9 cellular contexts compared by ENCODE assay signal in the genomic region with DNA sequence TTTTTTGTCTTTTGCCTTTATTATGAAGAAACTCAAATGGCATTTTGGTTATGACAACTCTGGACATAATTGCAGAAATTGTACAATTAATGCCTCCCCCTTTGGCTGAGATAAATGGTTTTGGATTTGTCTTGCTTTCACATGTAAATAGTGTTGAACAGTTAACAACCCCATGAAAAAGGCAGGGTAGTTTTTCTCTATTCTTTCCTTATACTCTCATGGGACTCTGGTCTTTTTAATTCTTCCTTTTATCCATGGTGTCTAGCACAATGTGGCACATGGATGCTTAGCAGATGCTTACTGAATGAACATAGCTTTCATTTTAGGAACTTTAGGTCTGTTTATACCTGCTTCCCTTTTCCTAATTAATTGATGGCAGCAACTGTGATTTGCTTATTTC.
A peak's percentile ranks its signal among the peaks of the same experiment; 100 is the strongest.
DNase-seq lines count a peak whose midpoint lies in the region; ATAC-seq, FAIRE-seq and TF ChIP-seq lines count a peak whose summit lies in the region.
"Had no signal": no experiment of that assay in that cellular context is flagged by ENCODE, and none has a peak within 500 bp of the region (broad histone marks: within the 10 kb centered on the region; RNA-seq: fewer than 3 reads in every experiment).

No MANE protein-coding gene starts in this region.

- no peaks in the 10 kb centered on the region for H3K9me3 ChIP-seq in CD4-positive, alpha-beta T cell (ENCODE audit: control insufficient read depth, low read length)
- H3K9me3 ChIP-seq in colonic mucosa = no peaks in the 10 kb centered on the region

- peaks cover 85% of the 10 kb centered on the region for H3K4me1 Mint-ChIP-seq in CD4-positive, alpha-beta T cell (ENCODE audit: low read depth)

- no peak for TF ChIP-seq POLR2A in GM12892 (IDR thresholded peaks at IDR 0.05; ENCODE audit: low read depth, low read length)

- POLR2A ChIA-PET in CD4-positive, alpha-beta T cell (lab: Charles Lee) = interaction anchor here (1.1 kb wide), 1 partner anchor 75 kb away, joined by 7 read pairs; no protein-coding TSS in a partner anchor

- H3K9me3 Mint-ChIP-seq in CD4-positive, alpha-beta T cell = no peaks in the 10 kb centered on the region
- H3K9me3 Mint-ChIP-seq: activated T-cell treated with anti-CD3 and anti-CD28 coated beads, Interleukin-2, amount 50 U/mL, for 4 hours had no signal

- H3K4me3 Mint-ChIP-seq in CD4-positive, alpha-beta T cell = no peak overlapping the region
- H3K4me3 Mint-ChIP-seq: activated T-cell treated with anti-CD3 and anti-CD28 coated beads, Interleukin-2, amount 50 U/mL, for 4 hours had no signal

- H3K9ac ChIP-seq in colonic mucosa (ENCODE audit: low read depth in 2 of 2, low read length in 2 of 2) = no peak overlapping the region

- no peak for TF ChIP-seq CTCF in CD4-positive, alpha-beta T cell (IDR thresholded peaks at IDR 0.05)
- TF ChIP-seq CTCF in colonic mucosa (IDR thresholded peaks at IDR 0.05) = no peak

- CTCF ChIA-PET in CD4-positive, alpha-beta T cell (lab: Charles Lee) = no interaction called here

- H3K36me3 ChIP-seq in colonic mucosa = no peaks in the 10 kb centered on the region

- H3K4me3 ChIP-seq in colonic mucosa = no peak overlapping the region

- no peaks in the 10 kb centered on the region for H3K27me3 ChIP-seq in CD4-positive, alpha-beta T cell (ENCODE audit: control insufficient read depth, insufficient read depth, low read length)
- no peaks in the 10 kb centered on the region for H3K27me3 ChIP-seq in colonic mucosa

- H3K27me3 Mint-ChIP-seq in CD4-positive, alpha-beta T cell = no peaks in the 10 kb centered on the region

- peak overlapping the region; percentile 66 for H3K27ac Mint-ChIP-seq in CD4-positive, alpha-beta T cell

- peaks cover 7% of the 10 kb centered on the region for H3K36me3 Mint-ChIP-seq in CD4-positive, alpha-beta T cell (ENCODE audit: low read depth)

- ATAC-seq in CD4-positive, alpha-beta T cell (ENCODE audit: poor library complexity) = no peak

- FAIRE-seq in GM12892 (lab: Jason Lieb, UNC) = no peak

- H3K4me1 ChIP-seq in colonic mucosa = peaks cover 11% of the 10 kb centered on the region

- intact Hi-C loops in CD4-positive, alpha-beta T cell (cut with DNase I, micrococcal nuclease) = no loop called here
- intact Hi-C loops in colonic mucosa (cut with DNase I) = loop anchor here (10.0 kb wide), 1 partner anchor 72 kb away; the partner anchor contains the start of gene NCOA3

- no peak overlapping the region for H3K27ac ChIP-seq in CD4-positive, alpha-beta T cell (ENCODE audit: low read depth, low read length)
- H3K27ac ChIP-seq in colonic mucosa = peak overlapping the region; percentile 46

- DNase-seq in CD4-positive, alpha-beta T cell = no peak
- DNase-seq in NCI-H1436 (lab: John Stamatoyannopoulos, UW) (peak; percentile 23), colonic mucosa (no peak), pons (ENCODE audit: low spot score) (peak; percentile 37), HT-29 (ENCODE audit: low spot score) (no peak), GM12892 (ENCODE audit: insufficient read length) (no peak)
- DNase-seq in NK-92 treated with Interleukin-12 subunit alpha and Interleukin-12 subunit beta, amount 100 ng/mL, for 24 hours (lab: John Stamatoyannopoulos, UW) = no peak
- DNase-seq in central memory CD4-positive, alpha-beta T cell = no peak
- DNase-seq: activated T-cell treated with anti-CD3 and anti-CD28 coated beads, Interleukin-2, amount 50 U/mL, for 4 hours had no signal

Comparison
In these comparisons a context has a peak if more than half of its experiments do, and no peak if none do; other contexts are left out.
1. DNase-seq: peak in NCI-H1436 (single experiment) and pons (single experiment); none in CD4-positive, alpha-beta T cell (0 of 10), colonic mucosa (single experiment), NK-92 treated with Interleukin-12 subunit alpha and Interleukin-12 subunit beta, amount 100 ng/mL, for 24 hours (single experiment), HT-29 (single experiment), central memory CD4-positive, alpha-beta T cell (single experiment) and GM12892 (single experiment).